In genomic region chr15:80309769-80310384, GRCh38 we compare ENCODE assay signal across 8 cellular contexts. TPM values are rescaled to one million over a fixed set of nuclear protein-coding genes. Genes with fewer than 3 reads are reported as not detected.
A peak's percentile ranks its signal among the peaks of the same experiment; 100 is the strongest.
DNase-seq lines count a peak whose midpoint lies in the region; ATAC-seq and TF ChIP-seq lines count a peak whose summit lies in the region.

No MANE protein-coding gene starts in this region.

- no peaks in the 10 kb centered on the region for H3K4me1 ChIP-seq in HAP-1
- no peaks in the 10 kb centered on the region for H3K4me1 ChIP-seq in adipocyte (ENCODE audit: control insufficient read depth, insufficient read depth, low read length)
- no peaks in the 10 kb centered on the region for H3K4me1 ChIP-seq in left lung

- H3K9me3 Mint-ChIP-seq in activated T-helper 2 cell treated with anti-CD3 and anti-CD28 coated beads, Interferon-gamma antibody, Interleukin-2, Interleukin-4, amounts not matched to agents 10 μg/mL and 5 μg/mL and 100 μg/mL, durations not matched to agents 14 hours and 24 hours and 36 hours: no peaks in the 10 kb centered on the region

- H3K27me3 Mint-ChIP-seq in activated T-helper 2 cell treated with anti-CD3 and anti-CD28 coated beads, Interferon-gamma antibody, Interleukin-2, Interleukin-4, amounts not matched to agents 10 μg/mL and 5 μg/mL and 100 μg/mL, durations not matched to agents 14 hours and 24 hours and 36 hours (ENCODE audit: low read depth): peaks cover 1% of the 10 kb centered on the region

- H3K4me3 Mint-ChIP-seq in activated T-helper 2 cell treated with anti-CD3 and anti-CD28 coated beads, Interferon-gamma antibody, Interleukin-2, Interleukin-4, amounts not matched to agents 10 μg/mL and 5 μg/mL and 100 μg/mL, durations not matched to agents 14 hours and 24 hours and 36 hours (ENCODE audit: low read depth): no peak overlapping the region

- no peak overlapping the region for H3K9ac ChIP-seq in adipocyte (ENCODE audit: low read length)

- no peak overlapping the region for H3K27ac ChIP-seq in left lung

- H3K27me3 ChIP-seq in HAP-1 (ENCODE audit: low read depth): no peaks in the 10 kb centered on the region; the same call in none of the 2 replicates
- peaks cover 44% of the 10 kb centered on the region for H3K27me3 ChIP-seq in adipocyte (replicated peaks; ENCODE audit: control insufficient read depth, insufficient read depth, low read length)
- peaks cover 0 to 8% of the 10 kb centered on the region in 2 donors for H3K27me3 ChIP-seq in left lung

- DNase-seq in AG20443 (ENCODE audit: low spot score): peak; percentile 66
- DNase-seq in HAP-1 (ENCODE audit: low spot score in 2 of 2): peak; percentile 42 to 52
- peak; percentile 53 for DNase-seq in adipocyte (ENCODE audit: low read depth)
- DNase-seq in left lung: no peak
- DNase-seq in activated T-helper 2 cell treated with anti-CD3 and anti-CD28 coated beads, Interferon-gamma antibody, Interleukin-2, Interleukin-4, amounts not matched to agents 10 μg/mL and 5 μg/mL and 100 μg/mL, durations not matched to agents 14 hours and 24 hours and 36 hours (ENCODE audit: low spot score): no peak
- no peak for DNase-seq in epidermal melanocyte (ENCODE audit: insufficient read length, low spot score)

- no peaks in the 10 kb centered on the region for H3K4me1 Mint-ChIP-seq in activated T-helper 2 cell treated with anti-CD3 and anti-CD28 coated beads, Interferon-gamma antibody, Interleukin-2, Interleukin-4, amounts not matched to agents 10 μg/mL and 5 μg/mL and 100 μg/mL, durations not matched to agents 14 hours and 24 hours and 36 hours (ENCODE audit: low read depth)

- H3K9me3 ChIP-seq in HAP-1 (no peaks in the 10 kb centered on the region), adipocyte (ENCODE audit: control insufficient read depth, low read length) (no peaks in the 10 kb centered on the region), left lung (no peaks in the 10 kb centered on the region)

- ATAC-seq in left lung (peak; percentile 77), GM19397 (IDR thresholded peaks at IDR 0.05; ENCODE audit: unreplicated experiment) (no peak), HG03280 (IDR thresholded peaks at IDR 0.05; ENCODE audit: unreplicated experiment) (no peak)

- no peaks in the 10 kb centered on the region for H3K36me3 Mint-ChIP-seq in activated T-helper 2 cell treated with anti-CD3 and anti-CD28 coated beads, Interferon-gamma antibody, Interleukin-2, Interleukin-4, amounts not matched to agents 10 μg/mL and 5 μg/mL and 100 μg/mL, durations not matched to agents 14 hours and 24 hours and 36 hours (ENCODE audit: low read depth)

- TF ChIP-seq CTCF in left lung (IDR thresholded peaks at IDR 0.05): peak in 1 of 2 donors; percentile 40

- H3K4me3 ChIP-seq in HAP-1: no peak overlapping the region
- H3K4me3 ChIP-seq in adipocyte (ENCODE audit: low read length): no peak overlapping the region
- H3K4me3 ChIP-seq in left lung: no peak overlapping the region

- no peak overlapping the region for H3K27ac Mint-ChIP-seq in activated T-helper 2 cell treated with anti-CD3 and anti-CD28 coated beads, Interferon-gamma antibody, Interleukin-2, Interleukin-4, amounts not matched to agents 10 μg/mL and 5 μg/mL and 100 μg/mL, durations not matched to agents 14 hours and 24 hours and 36 hours

- H3K36me3 ChIP-seq in HAP-1 (replicated peaks) (no peaks in the 10 kb centered on the region), adipocyte (ENCODE audit: control insufficient read depth, insufficient read depth, low read length, severe bottlenecking) (no peaks in the 10 kb centered on the region), left lung (no peaks in the 10 kb centered on the region)

- in situ Hi-C loops in HAP-1 (cut with MboI; ENCODE audit: low sequenced_read_pairs): no loop called here

- intact Hi-C loops in left lung (cut with DNase I): no loop called here
- intact Hi-C loops in activated T-helper 2 cell treated with anti-CD3 and anti-CD28 coated beads, Interferon-gamma antibody, Interleukin-2, Interleukin-4, amounts not matched to agents 10 μg/mL and 5 μg/mL and 100 μg/mL, durations not matched to agents 14 hours and 24 hours and 36 hours (cut with micrococcal nuclease): no loop called here

RNA-seq across cellular contexts. Expression of gene CTXND1, which starts 57.9 kb away (rescaled TPM):
- total RNA-seq in left lung: under 1 TPM; 0.47 to 0.99 TPM
- not detected in 2 replicates for total RNA-seq in activated T-helper 2 cell treated with anti-CD3 and anti-CD28 coated beads, Interferon-gamma antibody, Interleukin-2, Interleukin-4, amounts not matched to agents 10 μg/mL and 5 μg/mL and 100 μg/mL, durations not matched to agents 14 hours and 24 hours and 36 hours

Comparison
In these comparisons a context has a peak if more than half of its experiments do, and no peak if none do; other contexts are left out.
1. DNase-seq: peak in AG20443 (single experiment), HAP-1 (2 of 2) and adipocyte (single experiment); none in left lung (0 of 2), activated T-helper 2 cell treated with anti-CD3 and anti-CD28 coated beads, Interferon-gamma antibody, Interleukin-2, Interleukin-4, amounts not matched to agents 10 μg/mL and 5 μg/mL and 100 μg/mL, durations not matched to agents 14 hours and 24 hours and 36 hours (single experiment) and epidermal melanocyte (single experiment).